In the genomic region with DNA sequence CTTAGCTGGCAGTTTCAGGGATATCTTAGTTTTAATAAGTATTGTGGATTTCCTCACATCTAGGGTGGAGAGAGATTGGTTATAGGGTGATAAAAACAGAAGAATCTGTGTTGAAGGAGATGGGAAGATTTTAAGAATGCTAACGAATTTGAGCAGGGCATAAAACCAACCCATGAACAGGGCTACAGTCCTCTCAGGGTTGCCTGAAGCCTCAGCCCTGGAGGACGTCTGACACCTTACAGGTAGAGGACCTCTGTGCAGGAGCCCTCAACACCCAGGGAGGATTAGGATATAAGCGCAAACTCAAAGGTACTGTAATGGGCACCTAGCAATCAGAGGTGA, we compare ENCODE assay signal across 1 cellular context.
TF ChIP-seq lines count a peak whose summit lies in the region.

No MANE protein-coding gene starts in this region.

TF ChIP-seq in HCT116, 20 proteins besides CTCF, POLR2A, EP300 and RAD21 (continued from another document):
- TF ChIP-seq, protein P1, sequence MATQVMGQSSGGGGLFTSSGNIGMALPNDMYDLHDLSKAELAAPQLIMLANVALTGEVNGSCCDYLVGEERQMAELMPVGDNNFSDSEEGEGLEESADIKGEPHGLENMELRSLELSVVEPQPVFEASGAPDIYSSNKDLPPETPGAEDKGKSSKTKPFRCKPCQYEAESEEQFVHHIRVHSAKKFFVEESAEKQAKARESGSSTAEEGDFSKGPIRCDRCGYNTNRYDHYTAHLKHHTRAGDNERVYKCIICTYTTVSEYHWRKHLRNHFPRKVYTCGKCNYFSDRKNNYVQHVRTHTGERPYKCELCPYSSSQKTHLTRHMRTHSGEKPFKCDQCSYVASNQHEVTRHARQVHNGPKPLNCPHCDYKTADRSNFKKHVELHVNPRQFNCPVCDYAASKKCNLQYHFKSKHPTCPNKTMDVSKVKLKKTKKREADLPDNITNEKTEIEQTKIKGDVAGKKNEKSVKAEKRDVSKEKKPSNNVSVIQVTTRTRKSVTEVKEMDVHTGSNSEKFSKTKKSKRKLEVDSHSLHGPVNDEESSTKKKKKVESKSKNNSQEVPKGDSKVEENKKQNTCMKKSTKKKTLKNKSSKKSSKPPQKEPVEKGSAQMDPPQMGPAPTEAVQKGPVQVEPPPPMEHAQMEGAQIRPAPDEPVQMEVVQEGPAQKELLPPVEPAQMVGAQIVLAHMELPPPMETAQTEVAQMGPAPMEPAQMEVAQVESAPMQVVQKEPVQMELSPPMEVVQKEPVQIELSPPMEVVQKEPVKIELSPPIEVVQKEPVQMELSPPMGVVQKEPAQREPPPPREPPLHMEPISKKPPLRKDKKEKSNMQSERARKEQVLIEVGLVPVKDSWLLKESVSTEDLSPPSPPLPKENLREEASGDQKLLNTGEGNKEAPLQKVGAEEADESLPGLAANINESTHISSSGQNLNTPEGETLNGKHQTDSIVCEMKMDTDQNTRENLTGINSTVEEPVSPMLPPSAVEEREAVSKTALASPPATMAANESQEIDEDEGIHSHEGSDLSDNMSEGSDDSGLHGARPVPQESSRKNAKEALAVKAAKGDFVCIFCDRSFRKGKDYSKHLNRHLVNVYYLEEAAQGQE (IDR thresholded peaks at IDR 0.05; ENCODE audit: low read depth), result no peak
- TF ChIP-seq FOSL1 (IDR thresholded peaks at IDR 0.05; ENCODE audit: low read depth) (no peak), SP1 (IDR thresholded peaks at IDR 0.05; ENCODE audit: low read depth) (no peak), ZNF274 (IDR thresholded peaks at IDR 0.05; ENCODE audit: low read depth, low read length) (no peak)
